In the genomic region with DNA sequence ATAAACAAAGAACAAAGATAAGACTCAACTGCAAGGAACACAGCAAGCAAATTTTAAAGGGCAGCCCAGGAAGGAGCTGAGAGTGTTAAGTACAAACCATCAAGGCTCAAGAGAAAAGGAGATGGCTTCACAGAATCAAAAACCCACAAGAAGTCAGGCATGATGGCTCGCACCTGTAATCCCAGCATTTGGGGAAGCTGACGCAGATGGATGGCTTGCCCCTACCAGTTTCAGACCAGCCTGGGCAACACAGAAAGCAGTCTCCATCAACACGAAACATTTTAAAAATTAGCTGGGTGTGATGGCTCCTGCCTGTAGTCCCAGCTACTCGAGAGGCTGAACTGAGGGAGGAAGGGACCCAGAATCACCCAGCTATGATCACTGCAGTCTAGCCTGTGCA, we compare ENCODE assay signal across 17 cellular contexts. TPM values are rescaled to one million over a fixed set of nuclear protein-coding genes. Genes with fewer than 3 reads are reported as not detected.
DNase-seq lines count a peak whose midpoint lies in the region; TF ChIP-seq lines count a peak whose summit lies in the region.
"Had no signal": no experiment of that assay in that cellular context is flagged by ENCODE, and none has a peak within 500 bp of the region (broad histone marks: within the 10 kb centered on the region; RNA-seq: fewer than 3 reads in every experiment).

No MANE protein-coding gene starts in this region.

- H3K27ac Mint-ChIP-seq in CD8-positive, alpha-beta memory T cell = peak overlapping the region; percentile 4 to 86 (median 72)
- H3K27ac Mint-ChIP-seq in endodermal cell (peak overlapping the region; percentile 8), neural progenitor cell (no peak overlapping the region)

- no peak overlapping the region for H3K4me2 ChIP-seq in neural progenitor cell
- H3K4me2 ChIP-seq: hepatocyte had no signal

- WGBS in endodermal cell (ENCODE audit: insufficient coverage in 1 of 2, insufficient read length in 1 of 2), 2 experiments = 89 to 90% methylated on average over 3 to 4 of the region's 4 CpGs

- no peak for TF ChIP-seq CTCF in endodermal cell (conservative IDR thresholded peaks at IDR 0.05)
- TF ChIP-seq CTCF in neural progenitor cell (IDR thresholded peaks at IDR 0.05) = no peak

- no peak overlapping the region for H3K27ac ChIP-seq in CD8-positive, alpha-beta memory T cell (ENCODE audit: low read depth, low read length)
- H3K27ac ChIP-seq in endodermal cell (ENCODE audit: low read depth, low read length) (no peak overlapping the region), neural progenitor cell (peak overlapping the region; percentile 35)
- H3K27ac ChIP-seq: hepatocyte had no signal

- no peak overlapping the region for H2AFZ ChIP-seq in neural progenitor cell (replicated peaks)
- H2AFZ ChIP-seq: hepatocyte had no signal

- no peaks in the 10 kb centered on the region for H3K9me3 ChIP-seq in CD8-positive, alpha-beta memory T cell (ENCODE audit: low read length)
- H3K9me3 ChIP-seq in endodermal cell (ENCODE audit: control insufficient read depth, low read length) (no peaks in the 10 kb centered on the region), neural progenitor cell (ENCODE audit: low read depth) (no peaks in the 10 kb centered on the region)

- H3K4me1 Mint-ChIP-seq in CD8-positive, alpha-beta memory T cell = peaks cover 66 to 86% (median 84%) of the 10 kb centered on the region in 3 donors
- H3K4me1 Mint-ChIP-seq in endodermal cell = peaks cover 31% of the 10 kb centered on the region
- H3K4me1 Mint-ChIP-seq in neural progenitor cell = peaks cover 34% of the 10 kb centered on the region

- no peak overlapping the region for H3K4me3 ChIP-seq in CD8-positive, alpha-beta memory T cell (ENCODE audit: low read length)
- H3K4me3 ChIP-seq in endodermal cell (ENCODE audit: low read length) = no peak overlapping the region
- H3K4me3 ChIP-seq in neural progenitor cell = no peak overlapping the region
- H3K4me3 ChIP-seq: dorsolateral prefrontal cortex, hepatocyte had no signal

- no peak overlapping the region for H3K4me3 Mint-ChIP-seq in CD8-positive, alpha-beta memory T cell
- H3K4me3 Mint-ChIP-seq in endodermal cell (no peak overlapping the region), neural progenitor cell (no peak overlapping the region)

- H3K79me2 ChIP-seq in neural progenitor cell (ENCODE audit: low read depth) = peaks cover 100% of the 10 kb centered on the region

- H3K9ac ChIP-seq in endodermal cell (ENCODE audit: extremely low read depth, low read length, poor library complexity, severe bottlenecking) = no peak overlapping the region
- no peak overlapping the region for H3K9ac ChIP-seq in neural progenitor cell

- peaks cover 0 to 5% (median 5%) of the 10 kb centered on the region in 3 donors for H3K36me3 Mint-ChIP-seq in CD8-positive, alpha-beta memory T cell
- H3K36me3 Mint-ChIP-seq in endodermal cell (ENCODE audit: low read depth) (peaks cover 2% of the 10 kb centered on the region), neural progenitor cell (peaks cover 7% of the 10 kb centered on the region)

- POLR2A ChIA-PET in CD8-positive, alpha-beta memory T cell (lab: Charles Lee) = no interaction called here

- H3F3A ChIP-seq in neural progenitor cell (ENCODE audit: low read depth) = peaks cover 24% of the 10 kb centered on the region

- no peaks in the 10 kb centered on the region for H3K36me3 ChIP-seq in CD8-positive, alpha-beta memory T cell (ENCODE audit: insufficient read depth, low read length)
- H3K36me3 ChIP-seq in endodermal cell (ENCODE audit: control insufficient read depth, insufficient read depth, low read length) (peaks cover 6% of the 10 kb centered on the region), neural progenitor cell (no peaks in the 10 kb centered on the region)

- no peak for DNase-seq in CD8-positive, alpha-beta memory T cell
- DNase-seq in NAMALWA (ENCODE audit: low spot score) (peak; percentile 77), endodermal cell (no peak), neural progenitor cell (ENCODE audit: low spot score) (no peak), D341Med (ENCODE audit: low spot score) (no peak), NCI-H2107 treated with DMSO at 0.1 percent for 48 hours (lab: John Stamatoyannopoulos, UW; ENCODE audit: unreplicated experiment) (no peak), amniotic stem cell (lab: John Stamatoyannopoulos, UW) (no peak), NCI-H345 (lab: John Stamatoyannopoulos, UW) (no peak)
- DNase-seq: activated naive CD4-positive, alpha-beta T cell treated with Interleukin-2 at 50 U/mL for 16 hours; DND-41; dorsolateral prefrontal cortex; GOT3; NCI-H2029; NCI-H774; RPMI8226; T-helper 1 cell had no signal

- H3K4me1 ChIP-seq in CD8-positive, alpha-beta memory T cell (ENCODE audit: insufficient read depth, low read length) = peaks cover 40% of the 10 kb centered on the region
- H3K4me1 ChIP-seq in endodermal cell (ENCODE audit: control insufficient read depth, insufficient read depth, low read length) = no peaks in the 10 kb centered on the region
- peaks cover 36% of the 10 kb centered on the region for H3K4me1 ChIP-seq in neural progenitor cell

- peaks cover 100% of the 10 kb centered on the region for H4K20me1 ChIP-seq in neural progenitor cell (ENCODE audit: low read depth)

- CTCF ChIA-PET in CD8-positive, alpha-beta memory T cell (lab: Charles Lee) = interaction anchor here (1.4 to 1.6 kb wide), 2 partner anchors 10 to 23 kb away, joined by 3 to 4 read pairs; no protein-coding TSS in a partner anchor

- no peaks in the 10 kb centered on the region for H3K27me3 ChIP-seq in CD8-positive, alpha-beta memory T cell (ENCODE audit: insufficient read depth, low read length, poor library complexity, severe bottlenecking)
- H3K27me3 ChIP-seq in endodermal cell (ENCODE audit: control insufficient read depth, insufficient read depth, low read length, poor library complexity, severe bottlenecking) = no peaks in the 10 kb centered on the region
- no peaks in the 10 kb centered on the region for H3K27me3 ChIP-seq in neural progenitor cell
- H3K27me3 ChIP-seq: dorsolateral prefrontal cortex, hepatocyte had no signal

- H3K9me3 Mint-ChIP-seq in CD8-positive, alpha-beta memory T cell = no peaks in the 10 kb centered on the region
- H3K9me3 Mint-ChIP-seq in endodermal cell (no peaks in the 10 kb centered on the region), neural progenitor cell (peaks cover 2% of the 10 kb centered on the region)

- H3K27me3 Mint-ChIP-seq in CD8-positive, alpha-beta memory T cell = no peaks in the 10 kb centered on the region
- no peaks in the 10 kb centered on the region for H3K27me3 Mint-ChIP-seq in endodermal cell (ENCODE audit: insufficient read depth)
- H3K27me3 Mint-ChIP-seq in neural progenitor cell (ENCODE audit: insufficient read depth, low read depth) = peaks cover 2% of the 10 kb centered on the region

RNA-seq across cellular contexts. Expression of a gene that starts 32.6 kb away (rescaled TPM):
- total RNA-seq in CD8-positive, alpha-beta memory T cell = 100 to 1,000 TPM; 132 to 134 TPM
- polyA plus RNA-seq in CD8-positive, alpha-beta memory T cell = 103 TPM
- total RNA-seq in endodermal cell (10 to 100 TPM; 76.8 to 78.6 TPM), neural progenitor cell (ENCODE audit: low replicate concordance) (44.7 and 61.4 TPM in 2 replicates)
- 91.0 TPM for polyA plus RNA-seq in endodermal cell (2013, experiment 1 of 2)
- 84.0 TPM for polyA plus RNA-seq in endodermal cell (2013, experiment 2 of 2)
